Comparison of ENCODE assay signal across 24 cellular contexts in the genomic region with DNA sequence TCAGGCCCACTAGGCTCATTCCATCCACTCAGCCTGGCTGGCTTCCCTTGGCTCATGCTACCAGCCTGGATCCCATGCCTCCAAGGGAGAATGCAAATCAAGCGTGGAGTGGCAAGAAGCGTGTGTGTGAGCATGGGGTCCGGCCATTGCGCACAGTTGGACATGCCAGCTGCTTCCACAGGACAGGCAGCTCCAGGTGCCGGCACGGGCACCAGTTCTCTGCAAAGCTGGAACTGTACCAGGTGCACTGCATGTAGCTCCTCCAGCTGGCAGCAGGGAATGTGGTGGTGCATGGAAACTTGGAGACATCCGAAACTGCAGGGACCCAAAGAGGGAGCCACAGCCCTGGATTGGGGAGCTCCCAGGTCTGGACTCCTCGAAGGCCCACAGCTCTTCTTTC.
DNase-seq lines count a peak whose midpoint lies in the region; ATAC-seq and TF ChIP-seq lines count a peak whose summit lies in the region.
"Had no signal": no experiment of that assay in that cellular context is flagged by ENCODE, and none has a peak within 500 bp of the region (broad histone marks: within the 10 kb centered on the region; RNA-seq: fewer than 3 reads in every experiment).

No MANE protein-coding gene starts in this region.

- no peak overlapping the region for H2BK15ac ChIP-seq in mesendoderm (replicated peaks; ENCODE audit: low read depth)

- H2BK120ac ChIP-seq in mesendoderm (ENCODE audit: low read depth, low read length): no peak overlapping the region

- no peak overlapping the region for H3K4me3 Mint-ChIP-seq in effector memory CD8-positive, alpha-beta T cell
- H3K4me3 Mint-ChIP-seq: CD14-positive monocyte; CD8-positive, alpha-beta memory T cell had no signal

- no CpG with 5 or more reads among the region's 8 CpGs for WGBS in mesendoderm (ENCODE audit: extremely low coverage, insufficient coverage, low lambda C conversion rate)
- 92 to 97% (median 95%) methylated on average over 8 of the region's 8 CpGs for WGBS in ovary, 3 donors

- no peaks in the 10 kb centered on the region for H3K27me3 Mint-ChIP-seq in effector memory CD8-positive, alpha-beta T cell
- H3K27me3 Mint-ChIP-seq: CD8-positive, alpha-beta memory T cell had no signal

- no peak overlapping the region for H3K4ac ChIP-seq in mesendoderm (ENCODE audit: low read depth, low read length)

- H3K4me3 ChIP-seq in mesendoderm (ENCODE audit: low read length): no peak overlapping the region
- no peak overlapping the region for H3K4me3 ChIP-seq in ovary
- H3K4me3 ChIP-seq: MG63, Peyer's patch had no signal

- no peaks in the 10 kb centered on the region for H3K79me2 ChIP-seq in mesendoderm (ENCODE audit: control insufficient read depth, insufficient read depth, low read length)

- H3K27me3 ChIP-seq in mesendoderm (ENCODE audit: insufficient read depth, low read length, poor library complexity): no peaks in the 10 kb centered on the region
- H3K27me3 ChIP-seq in ovary: no peaks in the 10 kb centered on the region
- H3K27me3 ChIP-seq: BE2C, MG63, Peyer's patch had no signal

- DNase-seq in DMS 273 (lab: John Stamatoyannopoulos, UW; ENCODE audit: unreplicated experiment): peak; percentile 15
- DNase-seq in DMS 273 treated with DMSO at 0.1 percent for 48 hours (lab: John Stamatoyannopoulos, UW): no peak
- DNase-seq in NCI-H69 (lab: John Stamatoyannopoulos, UW): peak; percentile 75
- DNase-seq in mesendoderm: no peak
- no peak for DNase-seq in ovary
- no peak for DNase-seq in NCI-H1436 treated with DMSO at 0.1 percent for 48 hours (lab: John Stamatoyannopoulos, UW)
- no peak for DNase-seq in effector memory CD8-positive, alpha-beta T cell
- DNase-seq in activated CD4-positive, alpha-beta T cell treated with anti-CD3 and anti-CD28 coated beads, Interleukin-2, amount 50 U/mL, for 4 hours: no peak
- DNase-seq: BE2C; Calu3; CD8-positive, alpha-beta memory T cell; GOT3; IMR-90; KG1; MG63; NCI-H1694; NCI-H2029 treated with DMSO at 0.1 percent for 48 hours; NCI-H2171 treated with DMSO at 0.1 percent for 48 hours; NCI-H526; Peyer's patch; SHP77 treated with DMSO at 0.1 percent for 48 hours had no signal

- H4K8ac ChIP-seq in mesendoderm (ENCODE audit: low read depth, low read length): no peak overlapping the region

- no peak for ATAC-seq in effector memory CD8-positive, alpha-beta T cell (replicated peaks)
- ATAC-seq: HCT116 had no signal

- no peak overlapping the region for H3K18ac ChIP-seq in mesendoderm (ENCODE audit: low read length)

- TF ChIP-seq EP300 in ovary (IDR thresholded peaks at IDR 0.05): no peak

- H3K4me2 ChIP-seq in mesendoderm (ENCODE audit: low read length): no peak overlapping the region

- peaks cover 3 to 8% of the 10 kb centered on the region in 2 donors for H3K9me3 Mint-ChIP-seq in effector memory CD8-positive, alpha-beta T cell

- H3K27ac ChIP-seq in mesendoderm (ENCODE audit: low read depth, low read length) (no peak overlapping the region), ovary (no peak overlapping the region)
- H3K27ac ChIP-seq: 22Rv1, Peyer's patch had no signal

- no peak overlapping the region for H2AK5ac ChIP-seq in mesendoderm (ENCODE audit: low read length)

- H3K4me1 Mint-ChIP-seq in effector memory CD8-positive, alpha-beta T cell (ENCODE audit: low read depth in 2 of 2): no peaks in the 10 kb centered on the region
- H3K4me1 Mint-ChIP-seq: CD14-positive monocyte; CD8-positive, alpha-beta memory T cell had no signal

- H3K4me1 ChIP-seq in mesendoderm (ENCODE audit: control insufficient read depth, low read depth, low read length): no peaks in the 10 kb centered on the region
- no peaks in the 10 kb centered on the region for H3K4me1 ChIP-seq in ovary (ENCODE audit: insufficient read depth)
- H3K4me1 ChIP-seq: BE2C, Peyer's patch had no signal

- no peak for TF ChIP-seq POLR2A in ovary (IDR thresholded peaks at IDR 0.05)

- H3K27ac Mint-ChIP-seq in effector memory CD8-positive, alpha-beta T cell: no peak overlapping the region
- H3K27ac Mint-ChIP-seq: CD14-positive monocyte; CD8-positive, alpha-beta memory T cell had no signal

- no peak overlapping the region for H2BK5ac ChIP-seq in mesendoderm (ENCODE audit: low read length)

- no peaks in the 10 kb centered on the region for H3K79me1 ChIP-seq in mesendoderm (ENCODE audit: low read length)

- H4K5ac ChIP-seq in mesendoderm (ENCODE audit: low read length): no peak overlapping the region

- H3K9me3 ChIP-seq in ovary: no peaks in the 10 kb centered on the region
- H3K9me3 ChIP-seq: BE2C, MG63, Peyer's patch had no signal

- H3K56ac ChIP-seq in mesendoderm (ENCODE audit: low read length): peak overlapping the region; percentile 18

- H3K36me3 ChIP-seq in mesendoderm (ENCODE audit: control insufficient read depth, insufficient read depth, low read length) (no peaks in the 10 kb centered on the region), ovary (no peaks in the 10 kb centered on the region)
- H3K36me3 ChIP-seq: BE2C, MG63, Peyer's patch had no signal

- no peak overlapping the region for H3K23ac ChIP-seq in mesendoderm (ENCODE audit: low read length)

- intact Hi-C loops in ovary (cut with DNase I): no loop called here

- no peak overlapping the region for H3K9ac ChIP-seq in mesendoderm (ENCODE audit: low read length)

- no peaks in the 10 kb centered on the region for H3K36me3 Mint-ChIP-seq in effector memory CD8-positive, alpha-beta T cell (ENCODE audit: insufficient read depth)
- H3K36me3 Mint-ChIP-seq: CD14-positive monocyte had no signal

- no peak for TF ChIP-seq CTCF in ovary (IDR thresholded peaks at IDR 0.05)

Comparison
In these comparisons a context has a peak if more than half of its experiments do, and no peak if none do; other contexts are left out.
1. DNase-seq: peak in DMS 273 (single experiment) and NCI-H69 (single experiment); none in DMS 273 treated with DMSO at 0.1 percent for 48 hours (single experiment), mesendoderm (single experiment), ovary (0 of 5), NCI-H1436 treated with DMSO at 0.1 percent for 48 hours (single experiment), effector memory CD8-positive, alpha-beta T cell (0 of 3) and activated CD4-positive, alpha-beta T cell treated with anti-CD3 and anti-CD28 coated beads, Interleukin-2, amount 50 U/mL, for 4 hours (0 of 2).